ENCODE assay signal across 6 cellular contexts in the genomic region with DNA sequence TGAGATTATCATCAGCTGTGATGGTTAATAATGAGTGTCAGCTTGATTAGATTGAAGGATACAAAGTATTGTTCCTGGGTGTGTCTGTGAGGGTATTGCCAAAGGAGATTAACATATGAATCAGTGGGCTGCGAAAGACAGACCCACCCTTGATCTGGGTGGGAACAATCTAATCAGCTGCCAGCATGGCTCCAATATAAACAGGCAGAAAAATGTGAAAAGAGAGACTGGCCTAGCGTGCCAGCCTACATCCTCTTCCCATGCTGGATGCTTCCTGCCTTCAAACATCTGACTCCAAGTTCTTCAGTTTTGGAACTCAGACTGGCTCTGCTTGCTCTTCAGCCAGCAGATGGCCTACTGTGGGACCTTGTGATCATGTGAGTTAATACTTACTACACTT.
"Had no signal": no experiment of that assay in that cellular context is flagged by ENCODE, and none has a peak within 500 bp of the region (broad histone marks: within the 10 kb centered on the region; RNA-seq: fewer than 3 reads in every experiment).

No MANE protein-coding gene starts in this region.

- DNase-seq: amniotic stem cell, tibial artery, uterus had no signal

- H3K4me3 ChIP-seq: smooth muscle cell, tibial artery, uterus had no signal

- H3K4me1 ChIP-seq: tibial artery, uterus had no signal

- H3K27me3 ChIP-seq: tibial artery, uterus had no signal

- H3K36me3 ChIP-seq: tibial artery, uterus had no signal

- H3K27ac ChIP-seq: tibial artery, uterus had no signal

- ATAC-seq: activated CD4-positive, CD25-positive, alpha-beta regulatory T cell treated with anti-CD3 and anti-CD28 coated beads, Interleukin-2, amount 50 U/mL, for 24 hours; stimulated activated effector memory CD8-positive, alpha-beta T cell treated with anti-CD3 and anti-CD28 coated beads, Interleukin-12 subunit alpha, Interleukin-12 subunit beta, amount 100 ng/mL, for 72 hours had no signal

- H3K9me3 ChIP-seq: tibial artery, uterus had no signal
